In genomic region chr18:4241218-4241617, GRCh38 we compare ENCODE assay signal across 1 cellular context.
TF ChIP-seq lines count a peak whose summit lies in the region.

No MANE protein-coding gene starts in this region.

TF ChIP-seq in GM23338, 12 proteins besides CTCF, POLR2A, EP300 and RAD21 (continued from another document):
- no peak for TF ChIP-seq ZNF462 (CRISPR knock-in tag; IDR thresholded peaks at IDR 0.05)
- TF ChIP-seq CREB1 (CRISPR knock-in tag; IDR thresholded peaks at IDR 0.05; ENCODE audit: low read depth) = no peak
